ENCODE assay signal across 25 cellular contexts in genomic region chr15:98772895-98773294, GRCh38.
DNase-seq lines count a peak whose midpoint lies in the region; ATAC-seq and TF ChIP-seq lines count a peak whose summit lies in the region.
"Had no signal": no experiment of that assay in that cellular context is flagged by ENCODE, and none has a peak within 500 bp of the region (broad histone marks: within the 10 kb centered on the region; RNA-seq: fewer than 3 reads in every experiment).

No MANE protein-coding gene starts in this region.

- no peaks in the 10 kb centered on the region for H3K9me3 ChIP-seq in right cardiac atrium (ENCODE audit: control insufficient read depth, low read length)
- no peaks in the 10 kb centered on the region for H3K9me3 ChIP-seq in breast epithelium
- H3K9me3 ChIP-seq: body of pancreas, Peyer's patch, tibial artery had no signal

- intact Hi-C loops in right cardiac atrium (cut with DNase I) (loop anchor here in 3 of 4 donors (10.0 kb wide), 2 partner anchors 118 to 292 kb away; no protein-coding TSS in a partner anchor), Right ventricle myocardium superior (cut with DNase I) (loop anchor here (10.0 kb wide), 1 partner anchor 292 kb away; no protein-coding TSS in a partner anchor), breast epithelium (cut with DNase I; ENCODE audit: low total_unique reads) (no loop called here)
- intact Hi-C loops in activated CD4-positive, alpha-beta memory T cell treated with anti-CD3 and anti-CD28 coated beads for 36 hours (cut with micrococcal nuclease) = loop anchor here (10.0 kb wide), 2 partner anchors 58 to 258 kb away; no protein-coding TSS in a partner anchor

- 66% methylated on average over 3 of the region's 3 CpGs for WGBS in right cardiac atrium

- H3K4me1 Mint-ChIP-seq in activated CD4-positive, alpha-beta memory T cell treated with anti-CD3 and anti-CD28 coated beads for 36 hours (ENCODE audit: low read depth) = peaks cover 25% of the 10 kb centered on the region

- CTCF ChIA-PET in activated CD4-positive, alpha-beta memory T cell treated with anti-CD3 and anti-CD28 coated beads for 36 hours (lab: Charles Lee) = interaction anchor here (1.3 to 3.0 kb wide), 2 partner anchors 78 to 110 kb away, joined by 3 to 9 read pairs; no protein-coding TSS in a partner anchor

- no peaks in the 10 kb centered on the region for H3K9me3 Mint-ChIP-seq in activated CD4-positive, alpha-beta memory T cell treated with anti-CD3 and anti-CD28 coated beads for 36 hours
- H3K9me3 Mint-ChIP-seq: activated CD8-positive, alpha-beta T cell treated with anti-CD3 and anti-CD28 coated beads for 36 hours; naive B cell had no signal

- H3K27ac ChIP-seq in right cardiac atrium (ENCODE audit: low read length) (peak overlapping the region; percentile 15), breast epithelium (no peak overlapping the region)
- H3K27ac ChIP-seq: dorsolateral prefrontal cortex, Peyer's patch, tibial artery had no signal

- H3K36me3 Mint-ChIP-seq in activated CD4-positive, alpha-beta memory T cell treated with anti-CD3 and anti-CD28 coated beads for 36 hours = no peaks in the 10 kb centered on the region
- H3K36me3 Mint-ChIP-seq: naive B cell had no signal

- H3K4me3 ChIP-seq in right cardiac atrium (ENCODE audit: low read length) (no peak overlapping the region), fibroblast of villous mesenchyme (ENCODE audit: low read depth, low read length) (no peak overlapping the region), breast epithelium (no peak overlapping the region)
- H3K4me3 ChIP-seq: body of pancreas, dorsolateral prefrontal cortex, K562, Peyer's patch, tibial artery had no signal

- H3K27me3 ChIP-seq in right cardiac atrium (ENCODE audit: control insufficient read depth, insufficient read depth) (no peaks in the 10 kb centered on the region), breast epithelium (no peaks in the 10 kb centered on the region)
- H3K27me3 ChIP-seq: body of pancreas, dorsolateral prefrontal cortex, Peyer's patch, tibial artery had no signal

- H3K4me1 ChIP-seq in right cardiac atrium (ENCODE audit: control insufficient read depth, insufficient read depth, low read length) (peaks cover 10% of the 10 kb centered on the region), breast epithelium (peaks cover 0 to 5% of the 10 kb centered on the region in 2 donors)

- H3K27me3 Mint-ChIP-seq in activated CD4-positive, alpha-beta memory T cell treated with anti-CD3 and anti-CD28 coated beads for 36 hours = no peaks in the 10 kb centered on the region
- H3K27me3 Mint-ChIP-seq: activated CD8-positive, alpha-beta T cell treated with anti-CD3 and anti-CD28 coated beads for 36 hours had no signal

- H3K4me3 Mint-ChIP-seq in activated CD4-positive, alpha-beta memory T cell treated with anti-CD3 and anti-CD28 coated beads for 36 hours = no peak overlapping the region
- H3K4me3 Mint-ChIP-seq: activated CD8-positive, alpha-beta T cell treated with anti-CD3 and anti-CD28 coated beads for 36 hours; B cell; naive B cell had no signal

- H3K36me3 ChIP-seq in breast epithelium = no peaks in the 10 kb centered on the region
- H3K36me3 ChIP-seq: Peyer's patch, tibial artery had no signal

- H3K27ac Mint-ChIP-seq in activated CD4-positive, alpha-beta memory T cell treated with anti-CD3 and anti-CD28 coated beads for 36 hours = no peak overlapping the region
- H3K27ac Mint-ChIP-seq: activated CD8-positive, alpha-beta T cell treated with anti-CD3 and anti-CD28 coated beads for 36 hours; B cell had no signal

- TF ChIP-seq CTCF in fibroblast of villous mesenchyme (IDR thresholded peaks at IDR 0.05; ENCODE audit: insufficient read depth, low read depth, low read length) = no peak
- TF ChIP-seq CTCF in breast epithelium (IDR thresholded peaks at IDR 0.05) = no peak

- no peak for DNase-seq in right cardiac atrium
- no peak for DNase-seq in Right ventricle myocardium superior
- DNase-seq in NAMALWA (ENCODE audit: low spot score) = peak; percentile 58
- peak; percentile 56 for DNase-seq in fibroblast of villous mesenchyme (ENCODE audit: low read depth)
- DNase-seq in activated CD4-positive, alpha-beta memory T cell treated with anti-CD3 and anti-CD28 coated beads for 36 hours = no peak
- DNase-seq in breast epithelium (ENCODE audit: low spot score in 2 of 2) = no peak
- no peak for DNase-seq in DMS53 (lab: John Stamatoyannopoulos, UW)
- DNase-seq: activated CD8-positive, alpha-beta T cell treated with anti-CD3 and anti-CD28 coated beads for 36 hours; activated effector memory CD4-positive, alpha-beta T cell treated with anti-CD3 and anti-CD28 coated beads, Interleukin-2, amount 50 U/mL, for 16 hours; body of pancreas; cerebellar nuclear complex; dorsolateral prefrontal cortex; left ventricle myocardium superior; naive B cell; NCI-H1417; NCI-H2029 treated with DMSO at 0.1 percent for 48 hours; NCI-H526 treated with DMSO at 0.1 percent for 48 hours; Peyer's patch; stimulated activated naive CD4-positive, alpha-beta T cell treated with Interleukin-2 at 50 U/mL for 16 hours; SW 1271; T-helper 9 cell; tibial artery had no signal

- TF ChIP-seq POLR2A in breast epithelium (IDR thresholded peaks at IDR 0.05) = no peak

- no peak for ATAC-seq in right cardiac atrium
- no peak for ATAC-seq in Right ventricle myocardium superior (ENCODE audit: poor library complexity)
- no peak for ATAC-seq in HG03159 (IDR thresholded peaks at IDR 0.05; ENCODE audit: unreplicated experiment)
- ATAC-seq: activated CD8-positive, alpha-beta T cell treated with anti-CD3 and anti-CD28 coated beads for 36 hours; body of pancreas; K562 had no signal

- POLR2A ChIA-PET in activated CD4-positive, alpha-beta memory T cell treated with anti-CD3 and anti-CD28 coated beads for 36 hours (lab: Charles Lee) = no interaction called here

Comparison
In these comparisons a context has a peak if more than half of its experiments do, and no peak if none do; other contexts are left out.
1. DNase-seq: peak in NAMALWA (single experiment) and fibroblast of villous mesenchyme (single experiment); none in right cardiac atrium (0 of 3), Right ventricle myocardium superior (single experiment), activated CD4-positive, alpha-beta memory T cell treated with anti-CD3 and anti-CD28 coated beads for 36 hours (single experiment), breast epithelium (0 of 2) and DMS53 (single experiment).